In the genomic region with DNA sequence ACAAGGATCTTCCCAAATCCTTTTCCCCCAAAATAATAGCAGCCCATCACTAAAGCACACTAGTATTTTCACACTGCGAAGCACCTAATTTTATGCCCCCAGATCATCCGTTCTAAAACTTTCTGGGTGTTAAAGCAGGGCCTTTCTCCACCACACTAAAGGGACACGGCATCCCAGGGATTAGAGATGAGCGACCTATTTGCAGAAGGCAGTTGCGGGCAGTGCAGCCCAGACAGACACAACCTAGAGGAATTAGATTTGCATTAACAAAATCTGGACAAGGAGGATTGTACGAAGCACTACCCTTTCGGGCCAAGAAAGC, we compare ENCODE assay signal across 8 cellular contexts. TPM values are rescaled to one million over a fixed set of nuclear protein-coding genes. Genes with fewer than 3 reads are reported as not detected.
DNase-seq lines count a peak whose midpoint lies in the region; ATAC-seq and TF ChIP-seq lines count a peak whose summit lies in the region.

No MANE protein-coding gene starts in this region.

- peaks cover 0 to 1% (median 0%) of the 10 kb centered on the region in 8 donors for H3K9me3 Mint-ChIP-seq in CD4-positive, alpha-beta memory T cell

- H3K4me1 ChIP-seq in CD4-positive, alpha-beta memory T cell (ENCODE audit: insufficient read depth, low read length): peaks cover 13% of the 10 kb centered on the region
- H3K4me1 ChIP-seq in PC-9 (replicated peaks; ENCODE audit: insufficient read depth) (peaks cover 6% of the 10 kb centered on the region; the same call in 1 of the 2 replicates), osteoblast (ENCODE audit: insufficient read depth, low read length) (peaks cover 14% of the 10 kb centered on the region)

- H3F3A ChIP-seq in PC-9 (ENCODE audit: insufficient read depth, low read depth): peaks cover 8% of the 10 kb centered on the region; the same call in 1 of the 2 replicates

- H2AFZ ChIP-seq in PC-9: peak overlapping the region; percentile 97
- H2AFZ ChIP-seq in osteoblast (ENCODE audit: low read length): peak overlapping the region; percentile 88

- intact Hi-C loops in CD4-positive, alpha-beta memory T cell (cut with micrococcal nuclease): loop anchor here (1.0 to 5.0 kb wide), 6 partner anchors 11 to 555 kb away; partner anchors contain the start of genes ASNSD1, HIBCH, ORMDL1 and PMS1
- intact Hi-C loops in PC-9 (cut with micrococcal nuclease; ENCODE audit: unreplicated experiment): loop anchor here (1.0 kb wide), 1 partner anchor 101 kb away; the partner anchor contains the start of gene ASNSD1

- H3K27me3 Mint-ChIP-seq in CD4-positive, alpha-beta memory T cell: no peaks in the 10 kb centered on the region

- POLR2A ChIA-PET in CD4-positive, alpha-beta memory T cell (lab: Charles Lee; ENCODE audit: partially characterized antibody): interaction anchor here (0.8 to 4.4 kb wide), 23 partner anchors 10 to 1354 kb away, joined by 3 to 95 read pairs (median 6); partner anchors contain the start of genes ANKAR, ASNSD1, MFSD6 and NEMP2
- POLR2A ChIA-PET in PC-9 (lab: Charles Lee; ENCODE audit: unreplicated experiment): interaction anchor here (0.6 to 1.2 kb wide), 2 partner anchors 182 to 556 kb away, joined by 3 to 4 read pairs; partner anchors contain the start of gene SLC40A1

- ATAC-seq in activated CD4-positive, CD25-positive, alpha-beta regulatory T cell treated with anti-CD3 and anti-CD28 coated beads, Interleukin-2, amount 50 U/mL, for 24 hours: no peak

- H3K27ac Mint-ChIP-seq in CD4-positive, alpha-beta memory T cell: peak overlapping the region; percentile 95 to 99 (median 97)

- no peak for TF ChIP-seq CTCF in PC-9 (conservative IDR thresholded peaks at IDR 0.05)
- no peak for TF ChIP-seq CTCF in epithelial cell of esophagus (IDR thresholded peaks at IDR 0.05; ENCODE audit: insufficient read depth, low read depth, low read length, missing control alignments)
- no peak for TF ChIP-seq CTCF in osteoblast (IDR thresholded peaks at IDR 0.05; ENCODE audit: extremely low read depth, low read depth, low read length)

- H3K9me3 ChIP-seq in CD4-positive, alpha-beta memory T cell (ENCODE audit: control insufficient read depth in 1 of 2, low read length in 2 of 2): no peaks in the 10 kb centered on the region
- H3K9me3 ChIP-seq in PC-9 (ENCODE audit: insufficient read depth, low read depth) (no peaks in the 10 kb centered on the region), osteoblast (ENCODE audit: low read depth, low read length) (no peaks in the 10 kb centered on the region)

- H3K4me3 ChIP-seq in CD4-positive, alpha-beta memory T cell (ENCODE audit: low read length in 2 of 2): peak overlapping the region; percentile 87 to 94
- H3K4me3 ChIP-seq in PC-9: peak overlapping the region; percentile 81
- H3K4me3 ChIP-seq in epithelial cell of esophagus (ENCODE audit: low read length): peak overlapping the region; percentile 65
- H3K4me3 ChIP-seq in osteoblast (ENCODE audit: insufficient read depth, low read length): peak overlapping the region; percentile 79

- H4K20me1 ChIP-seq in PC-9 (ENCODE audit: insufficient read depth) (no peaks in the 10 kb centered on the region), osteoblast (ENCODE audit: insufficient read depth, low read length) (no peaks in the 10 kb centered on the region)

- TSS peak; percentile 65 for BruUV-seq in PC-9 (replicated peaks; lab: Mats Ljungman, UMichigan)

- in situ Hi-C loops in ACHN (cut with HindIII; ENCODE audit: low pct_ligation_motif_present, low pct_unique_long_range_greater_than_20kb, low sequenced_read_pairs): no loop called here

- CTCF ChIA-PET in CD4-positive, alpha-beta memory T cell (lab: Charles Lee; ENCODE audit: partially characterized antibody): interaction anchor here (0.7 to 6.9 kb wide), 27 partner anchors 10 to 541 kb away, joined by 3 to 83 read pairs (median 6); partner anchors contain the start of genes ANKAR, ASNSD1, ORMDL1 and PMS1
- CTCF ChIA-PET in PC-9 (lab: Charles Lee): no interaction called here

- H3K4me2 ChIP-seq in PC-9 (peak overlapping the region; percentile 83), osteoblast (ENCODE audit: insufficient read depth, low read length) (peak overlapping the region; percentile 90)

- DNase-seq in CD4-positive, alpha-beta memory T cell: no peak
- DNase-seq in PC-9 (no peak), epithelial cell of esophagus (ENCODE audit: low read depth) (no peak), osteoblast (ENCODE audit: insufficient read length, low spot score, missing footprints) (no peak), anterior cingulate cortex (lab: John Stamatoyannopoulos, UW) (no peak), kidney tubule cell (ENCODE audit: low spot score) (no peak), ACHN (no peak)

- H3K36me3 ChIP-seq in CD4-positive, alpha-beta memory T cell (ENCODE audit: insufficient read depth, low read length): no peaks in the 10 kb centered on the region
- no peaks in the 10 kb centered on the region for H3K36me3 ChIP-seq in PC-9 (ENCODE audit: low read depth)
- H3K36me3 ChIP-seq in osteoblast (ENCODE audit: insufficient read depth, low read length): no peaks in the 10 kb centered on the region

- H3K4me1 Mint-ChIP-seq in CD4-positive, alpha-beta memory T cell: peaks cover 4 to 15% (median 5%) of the 10 kb centered on the region in 4 donors

- H3K4me3 Mint-ChIP-seq in CD4-positive, alpha-beta memory T cell: peak overlapping the region; percentile 90 to 99 (median 95)

- peaks cover 10 to 21% of the 10 kb centered on the region in 2 donors for H3K36me3 Mint-ChIP-seq in CD4-positive, alpha-beta memory T cell

- H3K79me2 ChIP-seq in PC-9 (ENCODE audit: low read depth): no peaks in the 10 kb centered on the region
- H3K79me2 ChIP-seq in osteoblast (ENCODE audit: insufficient read depth, low read length): peaks cover 3% of the 10 kb centered on the region

- peak overlapping the region; percentile 88 for H3K27ac ChIP-seq in CD4-positive, alpha-beta memory T cell (ENCODE audit: low read depth, low read length)
- peak overlapping the region; percentile 70 for H3K27ac ChIP-seq in PC-9
- peak overlapping the region; percentile 69 for H3K27ac ChIP-seq in osteoblast (ENCODE audit: low read depth, low read length)

- H3K27me3 ChIP-seq in CD4-positive, alpha-beta memory T cell (ENCODE audit: insufficient read depth, low read length): no peaks in the 10 kb centered on the region
- H3K27me3 ChIP-seq in PC-9 (ENCODE audit: insufficient read depth, low read depth) (no peaks in the 10 kb centered on the region), osteoblast (ENCODE audit: insufficient read depth, low read length) (no peaks in the 10 kb centered on the region)

- no peaks in the 10 kb centered on the region; the same call in 1 of the 2 replicates for H3K9me2 ChIP-seq in PC-9 (ENCODE audit: insufficient read depth)

RNA-seq across cellular contexts. Expression of gene OSGEPL1, which starts 0.4 kb away (rescaled TPM):
- total RNA-seq in CD4-positive, alpha-beta memory T cell: 10 to 100 TPM; 19.1 TPM
- 10 to 100 TPM in 1 of 2 donors, 1 to 10 TPM in 1; 7.5 to 12.3 TPM for polyA plus RNA-seq in CD4-positive, alpha-beta memory T cell
- total RNA-seq in PC-9 (2021) (4.6 and 5.7 TPM in 2 replicates), osteoblast (7.2 and 9.4 TPM in 2 replicates)

RNA-seq across cellular contexts. Expression of gene ORMDL1, which starts 21.9 kb away (rescaled TPM):
- 100 to 1,000 TPM; 187 to 190 TPM for total RNA-seq in CD4-positive, alpha-beta memory T cell
- polyA plus RNA-seq in CD4-positive, alpha-beta memory T cell: 100 to 1,000 TPM; 109 to 129 TPM
- 21.2 and 32.7 TPM in 2 replicates for total RNA-seq in PC-9 (2021)
- total RNA-seq in osteoblast: 42.3 and 46.3 TPM in 2 replicates

RNA-seq across cellular contexts. Expression of gene PMS1, which starts 22.1 kb away (rescaled TPM):
- total RNA-seq in CD4-positive, alpha-beta memory T cell: 10 to 100 TPM; 29.1 to 35.1 TPM
- polyA plus RNA-seq in CD4-positive, alpha-beta memory T cell: 10 to 100 TPM in 1 of 2 donors, 1 to 10 TPM in 1; 9.1 to 16.1 TPM
- total RNA-seq in PC-9 (2021): 18.6 and 20.0 TPM in 2 replicates
- 29.3 and 30.6 TPM in 2 replicates for total RNA-seq in osteoblast
